11 cellular contexts compared by ENCODE assay signal in genomic region chr3:33111581-33111980, GRCh38. TPM values are rescaled to one million over a fixed set of nuclear protein-coding genes. Genes with fewer than 3 reads are reported as not detected.
A peak's percentile ranks its signal among the peaks of the same experiment; 100 is the strongest.
DNase-seq lines count a peak whose midpoint lies in the region; ATAC-seq lines count a peak whose summit lies in the region.
"Had no signal": no experiment of that assay in that cellular context is flagged by ENCODE, and none has a peak within 500 bp of the region (broad histone marks: within the 10 kb centered on the region; RNA-seq: fewer than 3 reads in every experiment).

No MANE protein-coding gene starts in this region.

- no peaks in the 10 kb centered on the region for H3K27me3 ChIP-seq in BLaER1

- no peaks in the 10 kb centered on the region for H3K9me3 ChIP-seq in BLaER1

- no peak overlapping the region for H3K9ac ChIP-seq in BLaER1

- peaks cover 39% of the 10 kb centered on the region for H3K4me1 ChIP-seq in BLaER1

- no peaks in the 10 kb centered on the region for H3K36me3 ChIP-seq in BLaER1

- ATAC-seq in GM18868 (IDR thresholded peaks at IDR 0.05; ENCODE audit: unreplicated experiment) (peak; percentile 37), HG02571 (IDR thresholded peaks at IDR 0.05; ENCODE audit: unreplicated experiment) (peak; percentile 32), HG03432 (IDR thresholded peaks at IDR 0.05; ENCODE audit: unreplicated experiment) (peak; percentile 32), esophagus mucosa (no peak)
- no peak for ATAC-seq in stimulated activated naive CD8-positive, alpha-beta T cell treated with anti-CD3 and anti-CD28 coated beads, Interleukin-15, Interleukin-2, amounts not matched to agents 100 U/mL and 50 U/mL, for 24 hours

- DNase-seq in stimulated activated naive CD8-positive, alpha-beta T cell treated with anti-CD3 and anti-CD28 coated beads, Interleukin-15, Interleukin-2, amounts not matched to agents 100 U/mL and 50 U/mL, for 24 hours = no peak
- DNase-seq in caudate nucleus (lab: John Stamatoyannopoulos, UW) (no peak), RKO (ENCODE audit: low spot score) (no peak)
- DNase-seq: mesenchymal stem cell, NCI-H1436 treated with DMSO at 0.1 percent for 48 hours, PC-9 had no signal

- H3K27ac ChIP-seq in BLaER1 (no peak overlapping the region), caudate nucleus (ENCODE audit: low read depth, low read length) (no peak overlapping the region)
- H3K27ac ChIP-seq: PC-9 had no signal

- peaks cover 10% of the 10 kb centered on the region; the same call in 1 of the 2 replicates for H4K20me1 ChIP-seq in BLaER1

- no peak overlapping the region for H3K4me3 ChIP-seq in BLaER1
- H3K4me3 ChIP-seq: PC-9 had no signal

- H3K4me2 ChIP-seq in BLaER1 = 0 out of 2 replicates have a peak overlapping the region, but pooled peaks have one; percentile 24
- H3K4me2 ChIP-seq: PC-9 had no signal

RNA-seq across cellular contexts. Expression of gene CRTAP, which starts 2.2 kb away (rescaled TPM):
- total RNA-seq in esophagus mucosa = 78.7 TPM

RNA-seq across cellular contexts. Expression of gene GLB1, which starts 14.6 kb away (rescaled TPM):
- 28.8 TPM for total RNA-seq in esophagus mucosa

RNA-seq across cellular contexts. Expression of gene TMPPE, which starts 14.6 kb away (rescaled TPM):
- total RNA-seq in esophagus mucosa = 4.8 TPM

Comparison
In these comparisons a context has a peak if more than half of its experiments do, and no peak if none do; other contexts are left out.
1. ATAC-seq: peak in GM18868 (single experiment), HG02571 (single experiment) and HG03432 (single experiment); none in stimulated activated naive CD8-positive, alpha-beta T cell treated with anti-CD3 and anti-CD28 coated beads, Interleukin-15, Interleukin-2, amounts not matched to agents 100 U/mL and 50 U/mL, for 24 hours (single experiment) and esophagus mucosa (single experiment).